Comparison of ENCODE assay signal across 8 cellular contexts in the genomic region with DNA sequence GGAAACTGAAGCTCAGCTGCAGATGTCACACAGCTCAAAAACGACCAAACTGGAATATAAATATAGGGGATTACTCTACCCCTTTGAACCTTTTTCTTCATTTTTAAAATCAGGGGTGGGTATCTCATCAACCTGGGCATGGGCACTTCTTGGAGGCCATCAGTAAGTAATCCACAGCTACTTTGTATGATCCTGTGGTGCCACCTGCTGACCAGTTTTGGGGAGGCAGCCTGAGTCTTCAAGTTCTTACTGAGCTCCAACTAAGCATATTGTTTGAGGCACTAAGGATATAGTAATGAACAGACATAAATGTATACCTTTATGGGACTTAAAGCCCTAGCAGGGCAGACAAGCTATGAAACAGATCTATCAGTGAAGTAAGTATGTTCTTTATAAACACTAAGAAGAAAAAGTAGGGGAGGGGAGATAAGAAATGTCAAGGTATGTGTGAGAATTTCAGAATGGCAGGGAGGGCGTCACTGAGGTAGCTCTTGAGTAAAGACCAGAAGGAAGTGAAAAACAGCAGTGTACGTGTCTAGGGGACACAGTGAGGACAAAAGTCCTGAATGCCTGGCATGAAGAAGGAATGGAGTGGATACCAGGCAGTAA. TPM values are rescaled to one million over a fixed set of nuclear protein-coding genes. Genes with fewer than 3 reads are reported as not detected.
DNase-seq lines count a peak whose midpoint lies in the region; ATAC-seq and TF ChIP-seq lines count a peak whose summit lies in the region.

No MANE protein-coding gene starts in this region.

- no peak overlapping the region for H3K14ac ChIP-seq in neuronal stem cell (ENCODE audit: low read length)

- H3K27ac ChIP-seq in OCI-LY1 (ENCODE audit: low read depth, low read length, poor library complexity, severe bottlenecking) (no peak overlapping the region), fibroblast of lung (ENCODE audit: insufficient read depth, low read length) (no peak overlapping the region), neuronal stem cell (replicated peaks; ENCODE audit: low read length) (no peak overlapping the region), suprapubic skin (no peak overlapping the region)

- peaks cover 9% of the 10 kb centered on the region for H3K79me1 ChIP-seq in neuronal stem cell (ENCODE audit: low read depth, low read length)

- H4K91ac ChIP-seq in neuronal stem cell (ENCODE audit: low read depth, low read length, poor library complexity) = no peak overlapping the region

- H3K79me2 ChIP-seq in OCI-LY1 (ENCODE audit: insufficient read depth, low read length) (no peaks in the 10 kb centered on the region), fibroblast of lung (ENCODE audit: control insufficient read depth, insufficient read depth, low read length) (no peaks in the 10 kb centered on the region)

- no peak overlapping the region for H2AK5ac ChIP-seq in neuronal stem cell (ENCODE audit: low read depth, low read length)

- DNase-seq in NCI-H510A treated with DMSO at 0.1 percent for 48 hours (lab: John Stamatoyannopoulos, UW) (peak; percentile 23), NCI-H510A (lab: John Stamatoyannopoulos, UW) (no peak), fibroblast of lung (ENCODE audit: low read depth in 2 of 2) (peak; percentile 67 to 84), neuronal stem cell (ENCODE audit: low spot score) (peak; percentile 63), suprapubic skin (ENCODE audit: low spot score in 2 of 2) (peak in 1 of 2 donors; percentile 84)
- peak; percentile 79 for DNase-seq in activated T-cell treated with anti-CD3 and anti-CD28 coated beads, Interleukin-2, amount 50 U/mL, for 24 hours

- TF ChIP-seq CTCF in OCI-LY1 (IDR thresholded peaks at IDR 0.05; ENCODE audit: low read length) (peak; percentile 84), fibroblast of lung (conservative IDR thresholded peaks at IDR 0.05 in 1 of 2, IDR thresholded peaks at IDR 0.05 in 1 of 2; ENCODE audit: low read depth in 1 of 2, low read length in 2 of 2) (peak; percentile 88 to 90), suprapubic skin (IDR thresholded peaks at IDR 0.05) (peak; percentile 62 to 75)

- H4K20me1 ChIP-seq in OCI-LY1 (ENCODE audit: insufficient read depth, low read length) (no peaks in the 10 kb centered on the region), fibroblast of lung (ENCODE audit: control insufficient read depth, extremely low read depth, insufficient read depth, low read length) (no peaks in the 10 kb centered on the region)

- no peak overlapping the region for H3K18ac ChIP-seq in neuronal stem cell (ENCODE audit: low read length)

- H3K4me2 ChIP-seq in OCI-LY1 (ENCODE audit: low read length) (no peak overlapping the region), fibroblast of lung (ENCODE audit: extremely low read depth, insufficient read depth, low read length) (no peak overlapping the region), neuronal stem cell (ENCODE audit: insufficient read depth, low read length, poor library complexity, severe bottlenecking) (no peak overlapping the region)

- H3K4me3 ChIP-seq in OCI-LY1 (ENCODE audit: low read depth, low read length, poor library complexity, severe bottlenecking) (no peak overlapping the region), fibroblast of lung (replicated peaks in 1 of 4; ENCODE audit: control extremely low read depth in 1 of 4, insufficient read depth in 1 of 4, low read depth in 3 of 4, low read length in 4 of 4) (no peak overlapping the region), neuronal stem cell (ENCODE audit: low read length in 2 of 2) (peak overlapping the region in 1 of 2 donors; percentile 22), suprapubic skin (no peak overlapping the region)

- H3K4me1 ChIP-seq in OCI-LY1 (ENCODE audit: insufficient read depth, low read length, severe bottlenecking) = no peaks in the 10 kb centered on the region
- H3K4me1 ChIP-seq in fibroblast of lung (ENCODE audit: control insufficient read depth, extremely low read depth, insufficient read depth, low read length) = peaks cover 6% of the 10 kb centered on the region
- no peaks in the 10 kb centered on the region for H3K4me1 ChIP-seq in neuronal stem cell (ENCODE audit: control insufficient read depth in 2 of 2, insufficient read depth in 1 of 2, low read depth in 1 of 2, low read length in 2 of 2)
- no peaks in the 10 kb centered on the region for H3K4me1 ChIP-seq in suprapubic skin

- no peak overlapping the region for H3K9ac ChIP-seq in OCI-LY1 (ENCODE audit: low read length)
- no peak overlapping the region for H3K9ac ChIP-seq in fibroblast of lung (ENCODE audit: insufficient read depth, low read length)
- no peak overlapping the region for H3K9ac ChIP-seq in neuronal stem cell (ENCODE audit: low read depth, low read length, poor library complexity)

- no peak overlapping the region for H4K8ac ChIP-seq in neuronal stem cell (ENCODE audit: low read depth, low read length)

- H2BK5ac ChIP-seq in neuronal stem cell (ENCODE audit: low read length) = no peak overlapping the region

- H2AFZ ChIP-seq in OCI-LY1 (ENCODE audit: low read length) (no peak overlapping the region), fibroblast of lung (ENCODE audit: low read length) (no peak overlapping the region), neuronal stem cell (ENCODE audit: low read length) (no peak overlapping the region)

- H3K27me3 ChIP-seq in OCI-LY1 (ENCODE audit: insufficient read depth, low read length) = no peaks in the 10 kb centered on the region
- no peaks in the 10 kb centered on the region for H3K27me3 ChIP-seq in fibroblast of lung (ENCODE audit: control insufficient read depth, insufficient read depth, low read length)
- no peaks in the 10 kb centered on the region for H3K27me3 ChIP-seq in neuronal stem cell (ENCODE audit: control insufficient read depth in 3 of 3, insufficient read depth in 3 of 3, low read depth in 1 of 3, low read length in 3 of 3)
- no peaks in the 10 kb centered on the region for H3K27me3 ChIP-seq in suprapubic skin

- no CpG with 5 or more reads among the region's 3 CpGs for WGBS in neuronal stem cell (ENCODE audit: extremely low coverage in 2 of 2, insufficient read length in 2 of 2, insufficient replicate concordance in 1 of 2), 2 donors
- WGBS in suprapubic skin = 57% methylated on average over 3 of the region's 3 CpGs

- no peak for TF ChIP-seq EP300 in suprapubic skin (IDR thresholded peaks at IDR 0.05)

- H3K4me3 Mint-ChIP-seq in activated T-cell treated with anti-CD3 and anti-CD28 coated beads, Interleukin-2, amount 50 U/mL, for 24 hours = no peak overlapping the region

- TF ChIP-seq POLR2A in suprapubic skin (IDR thresholded peaks at IDR 0.05) = no peak

- H3K9me3 Mint-ChIP-seq in activated T-cell treated with anti-CD3 and anti-CD28 coated beads, Interleukin-2, amount 50 U/mL, for 24 hours = no peaks in the 10 kb centered on the region

- H3K23ac ChIP-seq in neuronal stem cell (ENCODE audit: low read depth, low read length, poor library complexity) = no peak overlapping the region

- H3K4me1 Mint-ChIP-seq in activated T-cell treated with anti-CD3 and anti-CD28 coated beads, Interleukin-2, amount 50 U/mL, for 24 hours (ENCODE audit: low read depth) = no peaks in the 10 kb centered on the region

- no peak overlapping the region for H2BK15ac ChIP-seq in neuronal stem cell (ENCODE audit: low read length)

- H3K36me3 ChIP-seq in OCI-LY1 (ENCODE audit: insufficient read depth, low read length) (no peaks in the 10 kb centered on the region), fibroblast of lung (ENCODE audit: control insufficient read depth, insufficient read depth, low read length) (peaks cover 2% of the 10 kb centered on the region), neuronal stem cell (replicated peaks in 1 of 2; ENCODE audit: control insufficient read depth in 2 of 2, insufficient read depth in 2 of 2, low read length in 2 of 2) (peaks cover 68 to 99% of the 10 kb centered on the region in 2 donors), suprapubic skin (peaks cover 68% of the 10 kb centered on the region)

- H2BK120ac ChIP-seq in neuronal stem cell (ENCODE audit: low read depth, low read length) = no peak overlapping the region

- H3F3A ChIP-seq in OCI-LY1 (ENCODE audit: insufficient read depth, low read length) = no peaks in the 10 kb centered on the region

- peaks cover 8% of the 10 kb centered on the region for H3K36me3 Mint-ChIP-seq in activated T-cell treated with anti-CD3 and anti-CD28 coated beads, Interleukin-2, amount 50 U/mL, for 24 hours (ENCODE audit: low read depth)

- H3K9me3 ChIP-seq in OCI-LY1 (ENCODE audit: low read length) = no peaks in the 10 kb centered on the region
- H3K9me3 ChIP-seq in fibroblast of lung (ENCODE audit: control insufficient read depth, insufficient read depth, low read depth, low read length) = no peaks in the 10 kb centered on the region
- H3K9me3 ChIP-seq in neuronal stem cell (replicated peaks in 1 of 2; ENCODE audit: control insufficient read depth in 2 of 2, insufficient read depth in 1 of 2, low read depth in 1 of 2, low read length in 2 of 2) = no peaks in the 10 kb centered on the region
- H3K9me3 ChIP-seq in suprapubic skin = no peaks in the 10 kb centered on the region

- H2BK12ac ChIP-seq in neuronal stem cell (ENCODE audit: low read length) = no peak overlapping the region

- no peak overlapping the region for H3K4ac ChIP-seq in neuronal stem cell (ENCODE audit: low read length)

- H3K9me2 ChIP-seq in OCI-LY1 (ENCODE audit: low read depth, low read length) = no peaks in the 10 kb centered on the region

- H3K27me3 Mint-ChIP-seq in activated T-cell treated with anti-CD3 and anti-CD28 coated beads, Interleukin-2, amount 50 U/mL, for 24 hours = no peaks in the 10 kb centered on the region

- H3K27ac Mint-ChIP-seq in activated T-cell treated with anti-CD3 and anti-CD28 coated beads, Interleukin-2, amount 50 U/mL, for 24 hours = no peak overlapping the region

- peak; percentile 52 for ATAC-seq in HG03159 (IDR thresholded peaks at IDR 0.05; ENCODE audit: unreplicated experiment)

RNA-seq across cellular contexts. Expression of a gene that starts 18.4 kb away (rescaled TPM):
- total RNA-seq in fibroblast of lung (9.6 and 10.3 TPM in 2 replicates), suprapubic skin (1 to 10 TPM; 1.9 to 8.5 (median 3.0) TPM)
- polyA plus RNA-seq in fibroblast of lung = 5.7 and 10.4 TPM in 2 replicates
- 3.6 and 6.5 TPM in 2 replicates for polyA plus RNA-seq in fibroblast of lung (2012)
- 4.2 and 4.6 TPM in 2 replicates for polyA minus RNA-seq in fibroblast of lung (ENCODE audit: low replicate concordance)
- polyA plus RNA-seq in neuronal stem cell (2013, experiment 1 of 2) = 20.7 TPM
- 20.5 TPM for polyA plus RNA-seq in neuronal stem cell (2013, experiment 2 of 2)
